ENCODE assay signal across 8 cellular contexts in genomic region chr9:114387678-114388431, GRCh38. TPM values are rescaled to one million over a fixed set of nuclear protein-coding genes. Genes with fewer than 3 reads are reported as not detected.
DNase-seq lines count a peak whose midpoint lies in the region; ATAC-seq, FAIRE-seq and TF ChIP-seq lines count a peak whose summit lies in the region.

A gene with protein sequence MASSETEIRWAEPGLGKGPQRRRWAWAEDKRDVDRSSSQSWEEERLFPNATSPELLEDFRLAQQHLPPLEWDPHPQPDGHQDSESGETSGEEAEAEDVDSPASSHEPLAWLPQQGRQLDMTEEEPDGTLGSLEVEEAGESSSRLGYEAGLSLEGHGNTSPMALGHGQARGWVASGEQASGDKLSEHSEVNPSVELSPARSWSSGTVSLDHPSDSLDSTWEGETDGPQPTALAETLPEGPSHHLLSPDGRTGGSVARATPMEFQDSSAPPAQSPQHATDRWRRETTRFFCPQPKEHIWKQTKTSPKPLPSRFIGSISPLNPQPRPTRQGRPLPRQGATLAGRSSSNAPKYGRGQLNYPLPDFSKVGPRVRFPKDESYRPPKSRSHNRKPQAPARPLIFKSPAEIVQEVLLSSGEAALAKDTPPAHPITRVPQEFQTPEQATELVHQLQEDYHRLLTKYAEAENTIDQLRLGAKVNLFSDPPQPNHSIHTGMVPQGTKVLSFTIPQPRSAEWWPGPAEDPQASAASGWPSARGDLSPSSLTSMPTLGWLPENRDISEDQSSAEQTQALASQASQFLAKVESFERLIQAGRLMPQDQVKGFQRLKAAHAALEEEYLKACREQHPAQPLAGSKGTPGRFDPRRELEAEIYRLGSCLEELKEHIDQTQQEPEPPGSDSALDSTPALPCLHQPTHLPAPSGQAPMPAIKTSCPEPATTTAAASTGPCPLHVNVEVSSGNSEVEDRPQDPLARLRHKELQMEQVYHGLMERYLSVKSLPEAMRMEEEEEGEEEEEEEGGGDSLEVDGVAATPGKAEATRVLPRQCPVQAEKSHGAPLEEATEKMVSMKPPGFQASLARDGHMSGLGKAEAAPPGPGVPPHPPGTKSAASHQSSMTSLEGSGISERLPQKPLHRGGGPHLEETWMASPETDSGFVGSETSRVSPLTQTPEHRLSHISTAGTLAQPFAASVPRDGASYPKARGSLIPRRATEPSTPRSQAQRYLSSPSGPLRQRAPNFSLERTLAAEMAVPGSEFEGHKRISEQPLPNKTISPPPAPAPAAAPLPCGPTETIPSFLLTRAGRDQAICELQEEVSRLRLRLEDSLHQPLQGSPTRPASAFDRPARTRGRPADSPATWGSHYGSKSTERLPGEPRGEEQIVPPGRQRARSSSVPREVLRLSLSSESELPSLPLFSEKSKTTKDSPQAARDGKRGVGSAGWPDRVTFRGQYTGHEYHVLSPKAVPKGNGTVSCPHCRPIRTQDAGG (N-terminal part only) (minus strand): TSS chr9:114387982. CDS start chr9:114381333, 6,649 bp downstream.

- H3K27me3 ChIP-seq in pancreas (no peaks in the 10 kb centered on the region), thymus (ENCODE audit: control insufficient read depth, insufficient read depth) (no peaks in the 10 kb centered on the region)

- FAIRE-seq in pancreas (lab: Jason Lieb, UNC) = no peak

- H3K36me3 ChIP-seq in pancreas = no peaks in the 10 kb centered on the region
- H3K36me3 ChIP-seq in thymus (ENCODE audit: control insufficient read depth, insufficient read depth) = no peaks in the 10 kb centered on the region

- ATAC-seq in HG02840 (IDR thresholded peaks at IDR 0.05; ENCODE audit: low FRiP score, unreplicated experiment) (peak; percentile 23), pancreas (peak in 3 of 4 donors; percentile 35 to 54 (median 46))

- no peak for TF ChIP-seq CTCF in pancreas (IDR thresholded peaks at IDR 0.05)

- intact Hi-C loops in pancreas (cut with DNase I) = no loop called here

- peak; percentile 80 for TF ChIP-seq POLR2A in Raji (IDR thresholded peaks at IDR 0.05; ENCODE audit: insufficient read depth, low read depth, low read length)

- WGBS in pancreas, 2 donors = 65 to 75% methylated on average over 27 of the region's 27 CpGs
- WGBS in thymus = 1% methylated on average over 27 of the region's 27 CpGs

- H3K4me3 ChIP-seq in pancreas (peak within 1 kb of the TSS; percentile 5 to 42 (median 10)), thymus (ENCODE audit: low read length) (peak within 1 kb of the TSS; percentile 73)

- H3K9me3 ChIP-seq in pancreas = no peaks in the 10 kb centered on the region
- H3K9me3 ChIP-seq in thymus (ENCODE audit: control insufficient read depth) = no peaks in the 10 kb centered on the region

- H3K27ac ChIP-seq in pancreas (peak within 1 kb of the TSS in 2 of 4 donors; percentile 53 to 60), thymus (ENCODE audit: low read depth) (peak within 1 kb of the TSS; percentile 97)

- peaks cover 0 to 9% (median 6%) of the 10 kb centered on the region in 3 donors for H3K4me1 ChIP-seq in pancreas
- H3K4me1 ChIP-seq in thymus (ENCODE audit: control insufficient read depth, insufficient read depth, low read length) = peaks cover 38% of the 10 kb centered on the region

- DNase-seq in GM03348 (ENCODE audit: low spot score) = peak; percentile 80
- peak; percentile 84 for DNase-seq in activated naive CD4-positive, alpha-beta T cell treated with anti-CD3 and anti-CD28 coated beads, Interleukin-2, amount 50 U/mL, for 16 hours
- peak; percentile 74 for DNase-seq in glomerular visceral epithelial cell (ENCODE audit: extremely low spot score)
- DNase-seq in pancreas = peak in 3 of 6 donors; percentile 58 to 66 (median 62)
- no peak for DNase-seq in NCI-H1105 treated with DMSO at 0.1 percent for 48 hours (lab: John Stamatoyannopoulos, UW)

RNA-seq across cellular contexts. Expression of the gene that starts here (rescaled TPM):
- 10 to 100 TPM in 3 of 6 donors, 1 to 10 TPM in 3; 5.4 to 18.0 (median 10.8) TPM for total RNA-seq in pancreas
- polyA plus RNA-seq in pancreas (10 to 100 TPM in 1 of 2 donors, 1 to 10 TPM in 1; 6.9 to 11.8 TPM), thymus (162 TPM)

Comparison
In these comparisons a context has a peak if more than half of its experiments do, and no peak if none do; other contexts are left out.
1. RNA of the gene that starts here (polyA plus RNA-seq): 162 TPM in thymus (single experiment); 6.9 to 11.8 TPM in pancreas; every median in the first group is over 10 times any median in the second.